In genomic region chr7:29483219-29484104, GRCh38 we compare ENCODE assay signal across 14 cellular contexts.
A peak's percentile ranks its signal among the peaks of the same experiment; 100 is the strongest.
DNase-seq lines count a peak whose midpoint lies in the region; ATAC-seq and TF ChIP-seq lines count a peak whose summit lies in the region.
"Had no signal": no experiment of that assay in that cellular context is flagged by ENCODE, and none has a peak within 500 bp of the region (broad histone marks: within the 10 kb centered on the region; RNA-seq: fewer than 3 reads in every experiment).

No MANE protein-coding gene starts in this region.

- H3K36me3 ChIP-seq in uterus: no peaks in the 10 kb centered on the region
- H3K36me3 ChIP-seq: lower lobe of right lung had no signal

- TF ChIP-seq POLR2A in uterus (IDR thresholded peaks at IDR 0.05): no peak

- no peak for TF ChIP-seq CTCF in uterus (IDR thresholded peaks at IDR 0.05)

- no peak overlapping the region for H3K4me3 ChIP-seq in uterus
- H3K4me3 ChIP-seq: lower lobe of right lung had no signal

- no peaks in the 10 kb centered on the region for H3K9me3 ChIP-seq in uterus
- H3K9me3 ChIP-seq: lower lobe of right lung had no signal

- DNase-seq in left ventricle myocardium superior (peak; percentile 49), cardiac septum (ENCODE audit: low spot score) (no peak), cerebellar cortex (ENCODE audit: low spot score) (peak; percentile 61), medulla oblongata (ENCODE audit: extremely low spot score) (peak; percentile 47), uterus (peak; percentile 19 to 36), NCI-H446 treated with DMSO at 0.1 percent for 48 hours (lab: John Stamatoyannopoulos, UW) (no peak), HT-29 (ENCODE audit: low spot score) (no peak), COR-L47 (lab: John Stamatoyannopoulos, UW) (no peak)
- DNase-seq: activated CD4-positive, alpha-beta T cell treated with anti-CD3 and anti-CD28 coated beads, Interleukin-2, amount 10 ng/mL, durations not matched to agents 7 days and 5 days; activated T-cell treated with anti-CD3 and anti-CD28 coated beads, Interleukin-2, amount 50 U/mL, for 1 hour; DMS79 treated with DMSO at 0.1 percent for 48 hours; lower lobe of right lung; NCI-H1694 treated with DMSO at 0.1 percent for 48 hours; stimulated activated naive B cell treated with anti-CD40 and anti-IgM and Interleukin-4, amounts not matched to agents 10 μg/mL and 1 μg/mL and 100 μg/mL, for 72 hours had no signal

- no peaks in the 10 kb centered on the region for H3K4me1 ChIP-seq in uterus

- intact Hi-C loops in left ventricle myocardium superior (cut with micrococcal nuclease) (no loop called here), cardiac septum (cut with DNase I) (no loop called here), uterus (cut with DNase I; ENCODE audit: low total_unique reads) (no loop called here)

- peak overlapping the region in 1 of 2 donors; percentile 47 for H3K27ac ChIP-seq in uterus
- H3K27ac ChIP-seq: lower lobe of right lung had no signal

- ATAC-seq in left ventricle myocardium superior: no peak
- ATAC-seq: lower lobe of right lung; stimulated activated naive B cell treated with anti-CD40 and anti-IgM and Interleukin-4, amounts not matched to agents 10 μg/mL and 1 μg/mL and 100 μg/mL, for 72 hours had no signal

- H3K27me3 ChIP-seq in uterus: no peaks in the 10 kb centered on the region

Comparison
In these comparisons a context has a peak if more than half of its experiments do, and no peak if none do; other contexts are left out.
1. DNase-seq: peak in left ventricle myocardium superior (single experiment), cerebellar cortex (single experiment), medulla oblongata (single experiment) and uterus (2 of 2); none in cardiac septum (single experiment), NCI-H446 treated with DMSO at 0.1 percent for 48 hours (single experiment), HT-29 (single experiment) and COR-L47 (single experiment).